Comparison of ENCODE assay signal across 15 cellular contexts in the genomic region with DNA sequence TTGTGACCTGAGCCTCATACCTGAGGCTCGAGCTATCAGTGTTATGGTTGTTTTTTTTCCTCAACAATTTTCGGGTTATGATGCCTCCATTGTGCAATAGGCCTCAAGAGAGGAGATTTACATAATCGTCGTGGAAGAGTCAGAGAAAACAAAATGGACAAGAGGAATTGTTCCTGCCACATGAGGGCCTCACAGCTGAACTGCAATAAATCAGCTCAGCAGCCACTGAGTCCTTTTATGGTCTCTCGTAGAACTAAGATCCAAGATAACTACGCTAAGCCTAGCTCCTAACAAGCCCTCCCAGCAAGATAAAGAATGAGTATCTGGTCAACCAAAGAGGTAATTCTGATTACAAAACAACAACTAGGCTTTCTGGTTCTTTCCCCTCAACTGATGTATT.
DNase-seq lines count a peak whose midpoint lies in the region; ATAC-seq and TF ChIP-seq lines count a peak whose summit lies in the region.
"Had no signal": no experiment of that assay in that cellular context is flagged by ENCODE, and none has a peak within 500 bp of the region (broad histone marks: within the 10 kb centered on the region; RNA-seq: fewer than 3 reads in every experiment).

No MANE protein-coding gene starts in this region.

- H3K4me1 Mint-ChIP-seq in type B pancreatic cell (ENCODE audit: unreplicated experiment) = peaks cover 44% of the 10 kb centered on the region

- H3K4me3 Mint-ChIP-seq in type B pancreatic cell = peak overlapping the region; percentile 16

- H3K27ac Mint-ChIP-seq in type B pancreatic cell = peak overlapping the region; percentile 68

- peaks cover 7% of the 10 kb centered on the region for H3K9me3 Mint-ChIP-seq in type B pancreatic cell

- H3K4me3 ChIP-seq in left ventricle myocardium inferior = no peak overlapping the region
- H3K4me3 ChIP-seq in epithelial cell of esophagus (ENCODE audit: low read length) = no peak overlapping the region
- H3K4me3 ChIP-seq in PC-9 = no peak overlapping the region
- H3K4me3 ChIP-seq: lung, right atrium auricular region had no signal

- TF ChIP-seq CTCF in left ventricle myocardium inferior (IDR thresholded peaks at IDR 0.05; ENCODE audit: borderline replicate concordance) (no peak), epithelial cell of esophagus (IDR thresholded peaks at IDR 0.05; ENCODE audit: insufficient read depth, low read depth, low read length, missing control alignments) (peak; percentile 20), type B pancreatic cell (conservative IDR thresholded peaks at IDR 0.05) (no peak), PC-9 (conservative IDR thresholded peaks at IDR 0.05) (no peak)

- POLR2A ChIA-PET in PC-9 (lab: Charles Lee; ENCODE audit: unreplicated experiment) = no interaction called here

- no peaks in the 10 kb centered on the region for H3K79me2 ChIP-seq in PC-9 (ENCODE audit: low read depth)

- H3K36me3 ChIP-seq in left ventricle myocardium inferior (no peaks in the 10 kb centered on the region), PC-9 (ENCODE audit: low read depth) (no peaks in the 10 kb centered on the region)
- H3K36me3 ChIP-seq: right atrium auricular region had no signal

- peak; percentile 52 for ATAC-seq in Right ventricle myocardium superior (ENCODE audit: poor library complexity)
- ATAC-seq in HG02642 (IDR thresholded peaks at IDR 0.05; ENCODE audit: poor library complexity, unreplicated experiment) = no peak

- H3K9me2 ChIP-seq in PC-9 (ENCODE audit: insufficient read depth) = no peaks in the 10 kb centered on the region

- DNase-seq in Right ventricle myocardium superior (no peak), left ventricle myocardium inferior (no peak), epithelial cell of esophagus (ENCODE audit: low read depth) (peak; percentile 49), myocyte (ENCODE audit: low read depth) (peak; percentile 27), type B pancreatic cell (ENCODE audit: extremely low spot score, unreplicated experiment) (no peak), dermis blood vessel endothelial cell (no peak), PC-9 (no peak)
- DNase-seq: activated CD4-positive, alpha-beta T cell treated with anti-CD3 and anti-CD28 coated beads for 4 hours; cerebellar nuclear complex; NCI-H774; SW 1271 had no signal

- H3K27ac ChIP-seq in left ventricle myocardium inferior (replicated peaks) (no peak overlapping the region), PC-9 (no peak overlapping the region)
- H3K27ac ChIP-seq: HL-60, right atrium auricular region had no signal

- no peaks in the 10 kb centered on the region for H3K9me3 ChIP-seq in left ventricle myocardium inferior (replicated peaks)
- H3K9me3 ChIP-seq in PC-9 (ENCODE audit: insufficient read depth, low read depth) = no peaks in the 10 kb centered on the region
- H3K9me3 ChIP-seq: right atrium auricular region had no signal

- H3K27me3 Mint-ChIP-seq in type B pancreatic cell = no peaks in the 10 kb centered on the region

- peaks cover 5% of the 10 kb centered on the region for H3K36me3 Mint-ChIP-seq in type B pancreatic cell

- intact Hi-C loops in Right ventricle myocardium superior (cut with DNase I) (no loop called here), left ventricle myocardium inferior (cut with micrococcal nuclease) (no loop called here), PC-9 (cut with micrococcal nuclease; ENCODE audit: unreplicated experiment) (no loop called here)

- no peak overlapping the region for H2AFZ ChIP-seq in PC-9

- no peak overlapping the region for H3K4me2 ChIP-seq in PC-9

- CTCF ChIA-PET in PC-9 (lab: Charles Lee) = no interaction called here

- H3K4me1 ChIP-seq in left ventricle myocardium inferior (no peaks in the 10 kb centered on the region), PC-9 (replicated peaks; ENCODE audit: insufficient read depth) (no peaks in the 10 kb centered on the region)
- H3K4me1 ChIP-seq: right atrium auricular region had no signal

- no peaks in the 10 kb centered on the region for H4K20me1 ChIP-seq in PC-9 (ENCODE audit: insufficient read depth)

- H3K27me3 ChIP-seq in left ventricle myocardium inferior (ENCODE audit: low read depth) (peaks cover 6% of the 10 kb centered on the region), PC-9 (ENCODE audit: insufficient read depth, low read depth) (peaks cover 13% of the 10 kb centered on the region; the same call in 1 of the 2 replicates)
- H3K27me3 ChIP-seq: right atrium auricular region had no signal

- no TSS peak for BruUV-seq in PC-9 (replicated peaks; lab: Mats Ljungman, UMichigan)

- H3F3A ChIP-seq in PC-9 (ENCODE audit: insufficient read depth, low read depth) = no peaks in the 10 kb centered on the region

Comparison
In these comparisons a context has a peak if more than half of its experiments do, and no peak if none do; other contexts are left out.
1. DNase-seq: peak in epithelial cell of esophagus (single experiment) and myocyte (single experiment); none in Right ventricle myocardium superior (single experiment), left ventricle myocardium inferior (single experiment), type B pancreatic cell (single experiment), dermis blood vessel endothelial cell (single experiment) and PC-9 (0 of 2).